Comparison of ENCODE assay signal across 25 cellular contexts in the genomic region with DNA sequence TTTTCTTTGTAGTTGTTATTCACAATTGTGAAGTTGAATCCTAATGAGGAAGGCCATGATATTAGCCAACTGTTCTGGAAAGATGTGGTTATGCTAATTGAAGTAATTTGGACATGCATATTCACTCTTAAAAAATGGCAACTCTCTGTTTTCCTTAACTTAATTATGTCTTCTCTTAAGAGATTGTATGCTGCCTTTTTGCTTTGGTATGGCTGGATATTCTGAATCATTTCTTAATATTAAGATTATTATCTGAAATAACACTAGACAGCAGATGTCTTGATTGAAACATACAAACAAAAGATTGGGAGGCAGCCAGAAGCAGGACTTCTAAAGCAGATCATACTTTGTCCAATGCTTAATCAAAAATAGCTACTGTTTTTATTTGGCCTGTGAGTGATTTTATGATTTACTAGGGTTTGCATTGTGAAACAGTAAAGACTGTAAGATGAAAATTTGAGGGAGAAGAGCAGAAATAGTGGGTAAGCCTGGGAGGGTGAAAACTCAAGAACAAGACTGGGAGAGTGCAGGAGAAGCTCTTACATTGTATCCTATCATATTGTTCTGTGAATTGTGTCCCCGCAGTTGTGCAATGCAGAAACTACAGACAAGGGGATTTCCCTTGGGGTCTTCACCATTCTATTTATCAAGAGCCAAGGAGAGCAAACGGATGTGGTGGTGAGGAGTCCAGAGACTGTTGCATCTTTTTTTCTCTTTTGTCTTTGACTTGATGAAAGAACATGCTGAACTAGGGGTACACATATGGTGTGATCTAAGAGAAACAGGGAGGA.
"Had no signal": no experiment of that assay in that cellular context is flagged by ENCODE, and none has a peak within 500 bp of the region (broad histone marks: within the 10 kb centered on the region; RNA-seq: fewer than 3 reads in every experiment).

No MANE protein-coding gene starts in this region.

- H3K4me2 ChIP-seq: neural progenitor cell had no signal

- H3K4me1 ChIP-seq: colonic mucosa, esophagus squamous epithelium, lower lobe of right lung, neural progenitor cell, parathyroid adenoma, tibial nerve, upper lobe of left lung had no signal

- H3K36me3 Mint-ChIP-seq: immature natural killer cell; natural killer cell treated with Interleukin-12 subunit alpha and Interleukin-12 subunit beta and Interleukin-15 and Interleukin-18, amount 100 ng/mL, for 72 hours; neural progenitor cell; stimulated activated naive B cell treated with anti-CD40 and anti-IgM and Interleukin-4, amounts not matched to agents 10 μg/mL and 1 μg/mL and 100 μg/mL, for 72 hours had no signal

- H3K4me1 Mint-ChIP-seq: immature natural killer cell; neural progenitor cell; stimulated activated naive B cell treated with anti-CD40 and anti-IgM and Interleukin-4, amounts not matched to agents 10 μg/mL and 1 μg/mL and 100 μg/mL, for 72 hours had no signal

- H3K27ac Mint-ChIP-seq: dendritic cell treated with granulocyte-macrophage colony-stimulating factor and Interleukin-4, amounts not matched to agents 40 ng/mL and 50 ng/mL, for 4 days; immature natural killer cell; natural killer cell treated with Interleukin-12 subunit alpha and Interleukin-12 subunit beta and Interleukin-15 and Interleukin-18, amount 100 ng/mL, for 72 hours; neural progenitor cell; progenitor cell of endocrine pancreas; stimulated activated naive B cell treated with anti-CD40 and anti-IgM and Interleukin-4, amounts not matched to agents 10 μg/mL and 1 μg/mL and 100 μg/mL, for 72 hours; stimulated activated naive CD8-positive, alpha-beta T cell treated with anti-CD3 and anti-CD28 coated beads, Interleukin-15, Interleukin-2, amounts not matched to agents 100 ng/mL and 50 ng/mL, for 24 hours had no signal

- H3K27ac ChIP-seq: colonic mucosa, esophagus squamous epithelium, lower lobe of right lung, neural progenitor cell, parathyroid adenoma, right lobe of liver, thoracic aorta, tibial nerve, upper lobe of left lung had no signal

- H3K9me3 ChIP-seq: colonic mucosa, esophagus squamous epithelium, lower lobe of right lung, right lobe of liver, thoracic aorta, tibial nerve, upper lobe of left lung had no signal

- H3K9me3 Mint-ChIP-seq: dendritic cell treated with granulocyte-macrophage colony-stimulating factor and Interleukin-4, amounts not matched to agents 40 ng/mL and 50 ng/mL, for 4 days; neural progenitor cell; stimulated activated naive B cell treated with anti-CD40 and anti-IgM and Interleukin-4, amounts not matched to agents 10 μg/mL and 1 μg/mL and 100 μg/mL, for 72 hours had no signal

- H3K9ac ChIP-seq: neural progenitor cell, parathyroid adenoma had no signal

- H3K4me3 Mint-ChIP-seq: dendritic cell treated with granulocyte-macrophage colony-stimulating factor and Interleukin-4, amounts not matched to agents 40 ng/mL and 50 ng/mL, for 4 days; immature natural killer cell; natural killer cell treated with Interleukin-12 subunit alpha and Interleukin-12 subunit beta and Interleukin-15 and Interleukin-18, amount 100 ng/mL, for 72 hours; neural progenitor cell; stimulated activated naive B cell treated with anti-CD40 and anti-IgM and Interleukin-4, amounts not matched to agents 10 μg/mL and 1 μg/mL and 100 μg/mL, for 72 hours; stimulated activated naive CD8-positive, alpha-beta T cell treated with anti-CD3 and anti-CD28 coated beads, Interleukin-15, Interleukin-2, amounts not matched to agents 100 ng/mL and 50 ng/mL, for 24 hours had no signal

- H3K27me3 Mint-ChIP-seq: dendritic cell treated with granulocyte-macrophage colony-stimulating factor and Interleukin-4, amounts not matched to agents 40 ng/mL and 50 ng/mL, for 4 days; natural killer cell treated with Interleukin-12 subunit alpha and Interleukin-12 subunit beta and Interleukin-15 and Interleukin-18, amount 100 ng/mL, for 72 hours; progenitor cell of endocrine pancreas; stimulated activated naive B cell treated with anti-CD40 and anti-IgM and Interleukin-4, amounts not matched to agents 10 μg/mL and 1 μg/mL and 100 μg/mL, for 72 hours; stimulated activated naive CD8-positive, alpha-beta T cell treated with anti-CD3 and anti-CD28 coated beads, Interleukin-15, Interleukin-2, amounts not matched to agents 100 ng/mL and 50 ng/mL, for 24 hours had no signal

- ATAC-seq: left ventricle myocardium superior; lower lobe of right lung; natural killer cell treated with Interleukin-12 subunit alpha and Interleukin-12 subunit beta and Interleukin-15 and Interleukin-18, amount 100 ng/mL, for 72 hours; right lobe of liver; stimulated activated naive B cell treated with anti-CD40 and anti-IgM and Interleukin-4, amounts not matched to agents 10 μg/mL and 1 μg/mL and 100 μg/mL, for 72 hours had no signal

- DNase-seq: colonic mucosa; effector memory CD4-positive, alpha-beta T cell; erythroblast; esophagus squamous epithelium; foreskin melanocyte; hypothalamus; immature natural killer cell; left ventricle myocardium superior; lower lobe of right lung; right lobe of liver; small intestine; stimulated activated CD4-positive, alpha-beta T cell treated with anti-CD3 and anti-CD28 coated beads, Interleukin-15, amount 100 ng/mL, for 24 hours; stimulated activated CD4-positive, alpha-beta T cell treated with anti-CD3 and anti-CD28 coated beads, Interleukin-2, amount 100 ng/mL, for 48 hours; stimulated activated naive B cell treated with anti-CD40 and anti-IgM and Interleukin-4, amounts not matched to agents 10 μg/mL and 1 μg/mL and 100 μg/mL, for 72 hours; upper lobe of left lung had no signal

- FAIRE-seq: keratinocyte, small intestine, urothelium cell line had no signal

- H3K4me3 ChIP-seq: colonic mucosa, esophagus squamous epithelium, lower lobe of right lung, neural progenitor cell, right lobe of liver, thoracic aorta, tibial nerve, upper lobe of left lung had no signal

- H3K36me3 ChIP-seq: colonic mucosa, esophagus squamous epithelium, lower lobe of right lung, neural progenitor cell, right lobe of liver, thoracic aorta, tibial nerve, upper lobe of left lung had no signal

- H3K27me3 ChIP-seq: colonic mucosa, esophagus squamous epithelium, neural progenitor cell, right lobe of liver, tibial nerve, upper lobe of left lung had no signal
